24 cellular contexts compared by ENCODE assay signal in the genomic region with DNA sequence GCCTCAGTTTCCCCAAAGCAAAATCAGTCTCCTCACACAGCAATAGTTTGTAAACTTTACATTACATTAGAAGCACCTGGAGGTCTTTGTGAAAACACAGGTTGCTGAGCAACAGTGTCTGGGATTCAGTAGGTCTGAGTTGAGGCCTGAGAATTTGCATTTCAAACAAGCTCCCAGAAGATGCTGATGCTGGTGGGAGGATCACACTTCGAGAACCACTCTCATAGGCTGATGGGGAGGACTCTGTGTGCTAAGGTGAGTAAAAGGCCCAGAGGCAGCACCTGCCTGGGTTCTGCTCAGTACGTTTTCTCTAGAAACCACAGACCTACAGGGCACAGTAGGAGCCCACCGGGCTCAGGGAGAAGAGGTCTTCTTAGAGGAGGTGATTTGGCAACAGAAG. TPM values are rescaled to one million over a fixed set of nuclear protein-coding genes. Genes with fewer than 3 reads are reported as not detected.
"Had no signal": no experiment of that assay in that cellular context is flagged by ENCODE, and none has a peak within 500 bp of the region (broad histone marks: within the 10 kb centered on the region; RNA-seq: fewer than 3 reads in every experiment).

No MANE protein-coding gene starts in this region.

- H3K36me3 Mint-ChIP-seq: memory B cell; naive B cell; stimulated activated effector memory CD8-positive, alpha-beta T cell treated with anti-CD3 and anti-CD28 coated beads, Interleukin-12 subunit alpha, Interleukin-12 subunit beta, amount 100 ng/mL, for 72 hours had no signal

- H3K4me3 ChIP-seq: left ventricle myocardium inferior, lower lobe of right lung, ovary, right atrium auricular region, testis, tibial nerve, upper lobe of right lung, vagina had no signal

- H3K9me3 Mint-ChIP-seq: memory B cell; naive B cell; stimulated activated effector memory CD8-positive, alpha-beta T cell treated with anti-CD3 and anti-CD28 coated beads, Interleukin-12 subunit alpha, Interleukin-12 subunit beta, amount 100 ng/mL, for 72 hours; stimulated activated naive CD8-positive, alpha-beta T cell treated with anti-CD3 and anti-CD28 coated beads, Interleukin-15, Interleukin-2, amounts not matched to agents 100 ng/mL and 50 ng/mL, for 24 hours had no signal

- H3K27ac ChIP-seq: left ventricle myocardium inferior, lower lobe of right lung, neutrophil, ovary, right atrium auricular region, testis, tibial nerve, upper lobe of right lung, vagina had no signal

- DNase-seq: effector memory CD4-positive, alpha-beta T cell; glutamatergic neuron; kidney; left cardiac atrium; left ventricle myocardium inferior; lower lobe of right lung; naive B cell; ovary; small intestine; stimulated activated CD4-positive, alpha-beta T cell treated with anti-CD3 and anti-CD28 coated beads, Interleukin-4, amount 100 ng/mL, for 1 hour; stimulated activated CD8-positive, alpha-beta memory T cell treated with anti-CD3 and anti-CD28 coated beads, Interleukin-4, amount 100 ng/mL, for 48 hours; testis; upper lobe of right lung had no signal

- H3K9me3 ChIP-seq: left ventricle myocardium inferior, lower lobe of right lung, neutrophil, ovary, right atrium auricular region, testis, upper lobe of right lung, vagina had no signal

- H3K27me3 ChIP-seq: ovary, right atrium auricular region, testis, vagina had no signal

- H3K27ac Mint-ChIP-seq: memory B cell; naive B cell; stimulated activated effector memory CD8-positive, alpha-beta T cell treated with anti-CD3 and anti-CD28 coated beads, Interleukin-12 subunit alpha, Interleukin-12 subunit beta, amount 100 ng/mL, for 72 hours; stimulated activated naive CD8-positive, alpha-beta T cell treated with anti-CD3 and anti-CD28 coated beads, Interleukin-15, Interleukin-2, amounts not matched to agents 100 ng/mL and 50 ng/mL, for 24 hours had no signal

- H3K36me3 ChIP-seq: left ventricle myocardium inferior, lower lobe of right lung, neutrophil, ovary, right atrium auricular region, tibial nerve, upper lobe of right lung, vagina had no signal

- H3K4me1 ChIP-seq: left ventricle myocardium inferior, lower lobe of right lung, right atrium auricular region, testis, tibial nerve, upper lobe of right lung, vagina had no signal

- ATAC-seq: esophagus mucosa; lower lobe of right lung; stimulated activated effector memory CD8-positive, alpha-beta T cell treated with anti-CD3 and anti-CD28 coated beads, Interleukin-12 subunit alpha, Interleukin-12 subunit beta, amount 100 ng/mL, for 72 hours; upper lobe of right lung had no signal

- H3K4me3 Mint-ChIP-seq: memory B cell; naive B cell; stimulated activated effector memory CD8-positive, alpha-beta T cell treated with anti-CD3 and anti-CD28 coated beads, Interleukin-12 subunit alpha, Interleukin-12 subunit beta, amount 100 ng/mL, for 72 hours; stimulated activated naive CD8-positive, alpha-beta T cell treated with anti-CD3 and anti-CD28 coated beads, Interleukin-15, Interleukin-2, amounts not matched to agents 100 ng/mL and 50 ng/mL, for 24 hours had no signal

- H3K4me1 Mint-ChIP-seq: memory B cell; naive B cell; stimulated activated effector memory CD8-positive, alpha-beta T cell treated with anti-CD3 and anti-CD28 coated beads, Interleukin-12 subunit alpha, Interleukin-12 subunit beta, amount 100 ng/mL, for 72 hours had no signal

RNA-seq across cellular contexts. Expression of gene LHX2, which starts 57.0 kb away (rescaled TPM):
- total RNA-seq: esophagus mucosa, fibroblast of lung, kidney, left ventricle myocardium inferior, lower lobe of right lung, posterior vena cava, subcutaneous adipose tissue, tibial nerve, upper lobe of right lung, vagina had no signal
- polyA plus RNA-seq: fibroblast of lung, small intestine had no signal
